22 cellular contexts compared by ENCODE assay signal in the genomic region with DNA sequence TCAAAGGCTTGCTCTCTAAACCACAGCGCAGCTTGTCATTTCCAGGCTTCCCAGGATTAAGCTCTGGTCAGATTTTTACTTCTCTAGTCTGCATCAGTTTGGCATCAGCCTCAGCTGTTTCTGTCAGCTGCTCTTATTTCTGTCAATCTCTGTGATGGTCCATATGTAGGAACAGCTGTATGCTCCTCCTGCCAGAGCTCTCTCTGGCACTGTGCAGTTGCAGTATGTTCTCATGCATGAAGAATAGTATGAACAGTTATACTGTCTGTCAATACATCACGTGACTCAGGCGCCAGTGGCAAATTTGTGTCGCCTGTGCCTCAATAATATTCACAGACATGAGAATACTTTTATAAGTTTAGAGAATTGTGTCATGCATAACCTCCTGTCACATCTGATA. TPM values are rescaled to one million over a fixed set of nuclear protein-coding genes. Genes with fewer than 3 reads are reported as not detected.
"Had no signal": no experiment of that assay in that cellular context is flagged by ENCODE, and none has a peak within 500 bp of the region (broad histone marks: within the 10 kb centered on the region; RNA-seq: fewer than 3 reads in every experiment).

No MANE protein-coding gene starts in this region.

- H3K27ac ChIP-seq: esophagus squamous epithelium, foreskin keratinocyte, stomach, VCaP had no signal

- DNase-seq: activated CD4-positive, alpha-beta T cell treated with anti-CD3 and anti-CD28 coated beads for 4 hours; activated CD8-positive, alpha-beta memory T cell treated with anti-CD3 and anti-CD28 coated beads, Interleukin-2, amount 50 U/mL, for 48 hours; activated CD8-positive, alpha-beta T cell treated with anti-CD3 and anti-CD28 coated beads, Interleukin-2, amount 10 ng/mL, durations not matched to agents 7 days and 5 days; activated naive CD4-positive, alpha-beta T cell; aorta; esophagus squamous epithelium; foreskin keratinocyte; left colon; nephron progenitor cell; stimulated activated CD4-positive, alpha-beta T cell treated with anti-CD3 and anti-CD28 coated beads, Interleukin-15, amount 100 ng/mL, for 24 hours; stimulated activated CD4-positive, alpha-beta T cell treated with anti-CD3 and anti-CD28 coated beads, Interleukin-4, amount 100 ng/mL, for 4 hours; stomach had no signal

- H3K36me3 ChIP-seq: esophagus squamous epithelium, stomach had no signal

- H3K27me3 ChIP-seq: esophagus squamous epithelium, foreskin keratinocyte, stomach had no signal

- H3K4me1 ChIP-seq: esophagus squamous epithelium, foreskin keratinocyte, stomach had no signal

- ATAC-seq: activated CD8-positive, alpha-beta T cell treated with anti-CD3 and anti-CD28 coated beads, Interleukin-2, amount 10 ng/mL, durations not matched to agents 7 days and 5 days; foreskin keratinocyte had no signal

- H3K4me3 ChIP-seq: esophagus squamous epithelium, stomach had no signal

- H3K9me3 ChIP-seq: esophagus squamous epithelium, stomach had no signal

- FAIRE-seq: bronchial epithelial cell, endometrium had no signal

RNA-seq across cellular contexts. Expression of gene OR6M1, which starts 6.7 kb away (rescaled TPM):
- total RNA-seq: activated CD8-positive, alpha-beta T cell treated with anti-CD3 and anti-CD28 coated beads, Interleukin-2, amount 10 ng/mL, durations not matched to agents 7 days and 5 days; aorta; bronchial epithelial cell; esophagus squamous epithelium; foreskin keratinocyte; left colon; lung microvascular endothelial cell; mucosa of gallbladder; osteoblast; pulmonary artery endothelial cell; skeletal muscle tissue; stomach; urinary bladder had no signal
- polyA plus RNA-seq: aorta, foreskin keratinocyte, stomach, thymus, urinary bladder had no signal

RNA-seq across cellular contexts. Expression of gene OR6X1, which starts 45.1 kb away (rescaled TPM):
- total RNA-seq: activated CD8-positive, alpha-beta T cell treated with anti-CD3 and anti-CD28 coated beads, Interleukin-2, amount 10 ng/mL, durations not matched to agents 7 days and 5 days; aorta; bronchial epithelial cell; esophagus squamous epithelium; foreskin keratinocyte; left colon; lung microvascular endothelial cell; mucosa of gallbladder; osteoblast; pulmonary artery endothelial cell; skeletal muscle tissue; stomach; urinary bladder had no signal
- polyA plus RNA-seq: aorta, foreskin keratinocyte, stomach, thymus, urinary bladder had no signal
